ENCODE assay signal across 16 cellular contexts in the genomic region with DNA sequence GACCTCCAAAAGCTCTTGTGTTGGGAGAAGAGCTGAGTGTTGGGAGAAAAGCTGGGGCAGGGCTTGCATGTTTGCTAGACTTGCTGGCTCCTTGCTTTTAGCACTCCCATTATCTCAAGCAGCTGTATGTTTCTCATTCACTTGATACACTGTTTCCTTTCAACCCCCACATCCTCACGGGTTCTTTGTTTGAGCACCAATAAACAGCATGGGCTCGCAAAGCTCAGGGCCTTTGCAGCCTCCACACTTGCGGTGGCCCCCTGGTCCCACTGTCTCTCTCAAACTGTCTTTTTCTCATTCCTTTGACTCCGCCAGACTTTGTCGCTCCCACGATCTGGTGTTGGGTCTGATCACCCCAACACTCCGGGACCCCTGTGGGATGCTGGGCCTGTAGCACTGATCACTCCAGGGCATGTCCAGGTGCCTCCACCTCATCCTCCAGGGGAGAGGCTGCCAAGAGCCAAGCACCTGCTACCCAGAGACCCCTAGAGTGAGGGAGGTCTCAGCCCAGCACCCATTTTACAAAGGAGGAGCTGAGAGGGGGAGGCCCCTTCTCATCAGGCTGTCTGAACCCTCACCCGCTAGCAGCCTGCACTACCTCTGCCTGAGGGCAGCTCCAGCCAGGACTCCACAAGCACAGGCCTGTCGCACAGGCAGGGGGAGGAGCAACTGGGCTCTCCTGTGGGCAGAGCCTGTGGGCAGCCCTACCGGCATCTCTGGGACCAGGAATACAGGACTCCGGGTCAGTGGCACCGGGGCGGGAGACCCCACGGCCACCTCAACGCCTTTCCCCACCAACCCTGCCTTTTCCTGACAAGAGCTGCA. TPM values are rescaled to one million over a fixed set of nuclear protein-coding genes. Genes with fewer than 3 reads are reported as not detected.
A peak's percentile ranks its signal among the peaks of the same experiment; 100 is the strongest.
DNase-seq lines count a peak whose midpoint lies in the region; ATAC-seq and TF ChIP-seq lines count a peak whose summit lies in the region.
"Had no signal": no experiment of that assay in that cellular context is flagged by ENCODE, and none has a peak within 500 bp of the region (broad histone marks: within the 10 kb centered on the region; RNA-seq: fewer than 3 reads in every experiment).

No MANE protein-coding gene starts in this region.

- intact Hi-C loops in activated CD8-positive, alpha-beta T cell treated with anti-CD3 and anti-CD28 coated beads for 36 hours (cut with micrococcal nuclease) = loop anchor here (10.0 kb wide), 1 partner anchor 60 kb away; the partner anchor contains the start of gene NCOA4

- no peaks in the 10 kb centered on the region for H3K36me3 ChIP-seq in mesodermal cell (ENCODE audit: control insufficient read depth, insufficient read depth, low read length)

- ATAC-seq in activated CD8-positive, alpha-beta T cell treated with anti-CD3 and anti-CD28 coated beads for 36 hours = peak; percentile 31
- no peak for ATAC-seq in GM18868 (IDR thresholded peaks at IDR 0.05; ENCODE audit: unreplicated experiment)

- H3K4me3 Mint-ChIP-seq in activated CD8-positive, alpha-beta T cell treated with anti-CD3 and anti-CD28 coated beads for 36 hours = peak overlapping the region; percentile 35

- H3K9me3 ChIP-seq in mesodermal cell (ENCODE audit: control insufficient read depth, low read length) = no peaks in the 10 kb centered on the region

- peaks cover 4% of the 10 kb centered on the region for H3K9me3 Mint-ChIP-seq in activated CD8-positive, alpha-beta T cell treated with anti-CD3 and anti-CD28 coated beads for 36 hours

- no peaks in the 10 kb centered on the region for H3K27me3 Mint-ChIP-seq in activated CD8-positive, alpha-beta T cell treated with anti-CD3 and anti-CD28 coated beads for 36 hours

- no peak overlapping the region for H3K27ac Mint-ChIP-seq in activated CD8-positive, alpha-beta T cell treated with anti-CD3 and anti-CD28 coated beads for 36 hours

- no peak for TF ChIP-seq CTCF in activated CD8-positive, alpha-beta T cell treated with anti-CD3 and anti-CD28 coated beads for 36 hours (IDR thresholded peaks at IDR 0.05)

- WGBS in mesodermal cell (ENCODE audit: insufficient coverage in 2 of 2), 2 experiments = 75 to 79% methylated on average over 10 of the region's 15 CpGs

- peaks cover 51% of the 10 kb centered on the region for H3K4me1 ChIP-seq in mesodermal cell (ENCODE audit: control insufficient read depth, insufficient read depth, low read length, poor library complexity, severe bottlenecking)

- H3K4me1 Mint-ChIP-seq in activated CD8-positive, alpha-beta T cell treated with anti-CD3 and anti-CD28 coated beads for 36 hours (ENCODE audit: low read depth) = peaks cover 5% of the 10 kb centered on the region

- POLR2A ChIA-PET in activated CD8-positive, alpha-beta T cell treated with anti-CD3 and anti-CD28 coated beads for 36 hours (lab: Charles Lee) = interaction anchor here (0.5 to 1.2 kb wide), 3 partner anchors 12 to 174 kb away, joined by 3 to 5 read pairs (median 3); no protein-coding TSS in a partner anchor

- H3K36me3 Mint-ChIP-seq in activated CD8-positive, alpha-beta T cell treated with anti-CD3 and anti-CD28 coated beads for 36 hours (ENCODE audit: low read depth) = peaks cover 2% of the 10 kb centered on the region

- H3K4me3 ChIP-seq in mesodermal cell (ENCODE audit: extremely low read depth, insufficient read depth, low read length, poor library complexity, severe bottlenecking) = no peak overlapping the region
- H3K4me3 ChIP-seq: SK-N-MC had no signal

- CTCF ChIA-PET in activated CD8-positive, alpha-beta T cell treated with anti-CD3 and anti-CD28 coated beads for 36 hours (lab: Charles Lee) = no interaction called here

- DNase-seq in NCI-H2196 (lab: John Stamatoyannopoulos, UW; ENCODE audit: unreplicated experiment) = peak; percentile 22
- DNase-seq in NCI-H2196 treated with DMSO at 0.1 percent for 48 hours (lab: John Stamatoyannopoulos, UW; ENCODE audit: unreplicated experiment) = no peak
- peak; percentile 63 for DNase-seq in ELF-1 (ENCODE audit: low read depth, low spot score)
- peak; percentile 47 for DNase-seq in activated CD8-positive, alpha-beta T cell treated with anti-CD3 and anti-CD28 coated beads for 36 hours
- no peak for DNase-seq in C1 segment of cervical spinal cord (lab: John Stamatoyannopoulos, UW)
- no peak for DNase-seq in RPMI8226
- DNase-seq: DMS79; kidney glomerular epithelial cell; NCI-H1092; NCI-H82; stimulated activated CD4-positive, alpha-beta T cell treated with anti-CD3 and anti-CD28 coated beads, Interleukin-12 subunit alpha, Interleukin-12 subunit beta, amount 100 ng/mL, for 4 hours had no signal

- H3K27ac ChIP-seq in mesodermal cell (ENCODE audit: low read depth, low read length, severe bottlenecking) = peak overlapping the region; percentile 78
- H3K27ac ChIP-seq: SK-N-MC had no signal

RNA-seq across cellular contexts. Expression of gene MSMB, which starts 49.1 kb away (rescaled TPM):
- total RNA-seq in activated CD8-positive, alpha-beta T cell treated with anti-CD3 and anti-CD28 coated beads for 36 hours = not detected
- not detected for polyA plus RNA-seq in mesodermal cell (2013, experiment 1 of 2)
- not detected for polyA plus RNA-seq in mesodermal cell (2013, experiment 2 of 2)
- total RNA-seq: A172, cerebellum had no signal

Comparison
In these comparisons a context has a peak if more than half of its experiments do, and no peak if none do; other contexts are left out.
1. DNase-seq: peak in NCI-H2196 (single experiment), ELF-1 (single experiment) and activated CD8-positive, alpha-beta T cell treated with anti-CD3 and anti-CD28 coated beads for 36 hours (single experiment); none in NCI-H2196 treated with DMSO at 0.1 percent for 48 hours (single experiment), C1 segment of cervical spinal cord (0 of 14) and RPMI8226 (single experiment).